In genomic region chr2:30512243-30512866, GRCh38 we compare ENCODE assay signal across 26 cellular contexts.
"Had no signal": no experiment of that assay in that cellular context is flagged by ENCODE, and none has a peak within 500 bp of the region (broad histone marks: within the 10 kb centered on the region; RNA-seq: fewer than 3 reads in every experiment).

No MANE protein-coding gene starts in this region.

- H3K4me3 ChIP-seq: coronary artery, esophagus squamous epithelium, gastroesophageal sphincter, lung, pancreas, psoas muscle, right atrium auricular region, spleen, thoracic aorta, vagina had no signal

- DNase-seq: activated CD4-positive, alpha-beta T cell treated with anti-CD3 and anti-CD28 coated beads, Interleukin-2, amount 50 U/mL, for 1 hour; activated CD8-positive, alpha-beta T cell treated with anti-CD3 and anti-CD28 coated beads, Interleukin-2, amount 10 ng/mL, durations not matched to agents 7 days and 5 days; activated gamma-delta T cell treated with Interleukin-2 at 50 U/mL for 16 hours; activated T-cell treated with anti-CD3 and anti-CD28 coated beads, Interleukin-2, amount 50 U/mL, for 1 hour; aorta; esophagus squamous epithelium; immature natural killer cell; naive thymus-derived CD8-positive, alpha-beta T cell; pancreas; psoas muscle; spleen; stimulated activated CD4-positive, alpha-beta T cell treated with anti-CD3 and anti-CD28 coated beads, Interleukin-4, amount 100 ng/mL, for 24 hours; stimulated activated naive CD4-positive, alpha-beta T cell treated with Interleukin-2 at 50 U/mL for 16 hours; T1000 had no signal

- ATAC-seq: activated CD4-positive, CD25-positive, alpha-beta regulatory T cell treated with anti-CD3 and anti-CD28 coated beads, Interleukin-2, amount 50 U/mL, for 24 hours; activated CD8-positive, alpha-beta T cell treated with anti-CD3 and anti-CD28 coated beads, Interleukin-2, amount 10 ng/mL, durations not matched to agents 7 days and 5 days; gastroesophageal sphincter; naive thymus-derived CD8-positive, alpha-beta T cell had no signal

- H3K27ac Mint-ChIP-seq: activated CD8-positive, alpha-beta T cell treated with anti-CD3 and anti-CD28 coated beads, Interleukin-2, amount 10 ng/mL, durations not matched to agents 7 days and 5 days; activated naive CD4-positive, alpha-beta T cell treated with anti-CD3 and anti-CD28 coated beads, Interleukin-2, amount 50 U/mL, for 24 hours; immature natural killer cell; T-helper 1 cell treated with Interleukin-12 subunit alpha and Interleukin-12 subunit beta and Interleukin-4 antibody, amounts not matched to agents 30 μg/mL and 1 μg/mL, for 36 hours; type B pancreatic cell had no signal

- H3K9me3 ChIP-seq: gastroesophageal sphincter, neutrophil, pancreas, right atrium auricular region, thoracic aorta, vagina had no signal

- H3K27me3 Mint-ChIP-seq: activated naive CD4-positive, alpha-beta T cell treated with anti-CD3 and anti-CD28 coated beads, Interleukin-2, amount 50 U/mL, for 24 hours; brain; naive thymus-derived CD8-positive, alpha-beta T cell; type B pancreatic cell had no signal

- H3K27ac ChIP-seq: neutrophil, pancreas, right atrium auricular region, spleen, thoracic aorta had no signal

- H3K4me3 Mint-ChIP-seq: activated CD8-positive, alpha-beta T cell treated with anti-CD3 and anti-CD28 coated beads, Interleukin-2, amount 10 ng/mL, durations not matched to agents 7 days and 5 days; activated naive CD4-positive, alpha-beta T cell treated with anti-CD3 and anti-CD28 coated beads, Interleukin-2, amount 50 U/mL, for 24 hours; brain; immature natural killer cell; T-helper 1 cell treated with Interleukin-12 subunit alpha and Interleukin-12 subunit beta and Interleukin-4 antibody, amounts not matched to agents 30 μg/mL and 1 μg/mL, for 36 hours; type B pancreatic cell had no signal

- H3K27me3 ChIP-seq: esophagus squamous epithelium, gastroesophageal sphincter, neutrophil, pancreas, right atrium auricular region, spleen, vagina had no signal

- H3K36me3 ChIP-seq: esophagus squamous epithelium, gastroesophageal sphincter, neutrophil, pancreas, right atrium auricular region, thoracic aorta, vagina had no signal
